19 cellular contexts compared by ENCODE assay signal in the genomic region with DNA sequence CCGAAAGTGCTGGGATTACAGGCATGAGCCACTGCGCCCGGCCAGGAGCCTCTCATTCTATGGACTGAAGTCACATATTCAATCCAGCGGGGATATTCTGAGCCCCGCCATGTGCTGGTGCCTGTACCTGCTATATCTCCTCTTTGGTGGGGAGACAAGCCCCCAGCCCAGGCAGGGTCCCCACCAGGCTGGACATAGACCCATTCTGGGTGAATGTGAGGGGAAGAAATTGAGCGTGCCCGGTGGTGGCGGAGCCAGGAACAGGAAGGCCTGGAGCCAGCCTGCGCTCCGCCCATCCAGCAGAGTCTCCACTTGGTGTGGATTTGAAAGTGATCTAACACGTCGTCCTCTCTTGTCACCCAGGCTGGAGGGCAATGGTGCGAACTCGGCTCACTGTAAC. TPM values are rescaled to one million over a fixed set of nuclear protein-coding genes. Genes with fewer than 3 reads are reported as not detected.
A peak's percentile ranks its signal among the peaks of the same experiment; 100 is the strongest.
DNase-seq lines count a peak whose midpoint lies in the region; ATAC-seq and TF ChIP-seq lines count a peak whose summit lies in the region.
"Had no signal": no experiment of that assay in that cellular context is flagged by ENCODE, and none has a peak within 500 bp of the region (broad histone marks: within the 10 kb centered on the region; RNA-seq: fewer than 3 reads in every experiment).

No MANE protein-coding gene starts in this region.

- H3K27me3 ChIP-seq in GM23338 (ENCODE audit: insufficient read depth) = no peaks in the 10 kb centered on the region
- H3K27me3 ChIP-seq in upper lobe of right lung = no peaks in the 10 kb centered on the region
- H3K27me3 ChIP-seq: SJCRH30 had no signal

- H3K36me3 ChIP-seq in GM23338 (ENCODE audit: insufficient read depth) (0 out of 2 replicates have a peak, but pooled peaks cover 2% of the 10 kb centered on the region), mucosa of descending colon (ENCODE audit: low read depth) (no peaks in the 10 kb centered on the region), upper lobe of right lung (no peaks in the 10 kb centered on the region)
- H3K36me3 ChIP-seq: SJCRH30 had no signal

- no peak overlapping the region for H3K4me2 ChIP-seq in GM23338

- H3K9me2 ChIP-seq in GM23338 (ENCODE audit: insufficient read depth) = no peaks in the 10 kb centered on the region

- H3K4me3 ChIP-seq in GM23338 (no peak overlapping the region), mucosa of descending colon (no peak overlapping the region), upper lobe of right lung (no peak overlapping the region)
- H3K4me3 ChIP-seq: K562, SJCRH30 had no signal

- H3K4me1 Mint-ChIP-seq in activated CD4-positive, alpha-beta T cell treated with anti-CD3 and anti-CD28 coated beads, Interleukin-2, amount 10 ng/mL, durations not matched to agents 24 days and 14 days = no peaks in the 10 kb centered on the region
- H3K4me1 Mint-ChIP-seq in activated CD4-positive, alpha-beta T cell treated with anti-CD3 and anti-CD28 coated beads for 36 hours = no peaks in the 10 kb centered on the region
- peaks cover 33% of the 10 kb centered on the region for H3K4me1 Mint-ChIP-seq in GM23338

- H4K20me1 ChIP-seq in GM23338 (replicated peaks; ENCODE audit: insufficient read depth) = peaks cover 8% of the 10 kb centered on the region; the same call in 1 of the 2 replicates

- peaks cover 2% of the 10 kb centered on the region for H3K36me3 Mint-ChIP-seq in activated CD4-positive, alpha-beta T cell treated with anti-CD3 and anti-CD28 coated beads, Interleukin-2, amount 10 ng/mL, durations not matched to agents 24 days and 14 days (ENCODE audit: low read depth)
- no peaks in the 10 kb centered on the region for H3K36me3 Mint-ChIP-seq in activated CD4-positive, alpha-beta T cell treated with anti-CD3 and anti-CD28 coated beads for 36 hours (ENCODE audit: low read depth)
- H3K36me3 Mint-ChIP-seq in GM23338 (ENCODE audit: low read depth) = peaks cover 24% of the 10 kb centered on the region

- no peak overlapping the region for H3K4me3 Mint-ChIP-seq in activated CD4-positive, alpha-beta T cell treated with anti-CD3 and anti-CD28 coated beads, Interleukin-2, amount 10 ng/mL, durations not matched to agents 24 days and 14 days
- H3K4me3 Mint-ChIP-seq in activated CD4-positive, alpha-beta T cell treated with anti-CD3 and anti-CD28 coated beads for 36 hours = no peak overlapping the region
- H3K4me3 Mint-ChIP-seq in GM23338 = no peak overlapping the region

- H3K4me1 ChIP-seq in GM23338 (ENCODE audit: insufficient read depth) (peaks cover 25% of the 10 kb centered on the region; the same call in 1 of the 2 replicates), mucosa of descending colon (ENCODE audit: low read depth) (peaks cover 5% of the 10 kb centered on the region), upper lobe of right lung (no peaks in the 10 kb centered on the region)
- H3K4me1 ChIP-seq: SJCRH30 had no signal

- CTCF ChIA-PET in activated CD4-positive, alpha-beta T cell treated with anti-CD3 and anti-CD28 coated beads for 36 hours (lab: Charles Lee) = interaction anchor here (0.7 kb wide), 2 partner anchors 80 to 268 kb away, joined by 3 read pairs; no protein-coding TSS in a partner anchor

- H3K9me3 ChIP-seq in mucosa of descending colon (no peaks in the 10 kb centered on the region), upper lobe of right lung (no peaks in the 10 kb centered on the region)
- H3K9me3 ChIP-seq: SJCRH30 had no signal

- H3K27ac ChIP-seq in GM23338 (ENCODE audit: low read depth) (peak overlapping the region; percentile 63; the same call in 1 of the 2 replicates), upper lobe of right lung (no peak overlapping the region)
- H3K27ac ChIP-seq: 22Rv1, SJCRH30 had no signal

- no peak for ATAC-seq in activated CD4-positive, alpha-beta T cell treated with anti-CD3 and anti-CD28 coated beads for 36 hours
- ATAC-seq in GM23338 (no peak), mucosa of descending colon (no peak), upper lobe of right lung (no peak)
- ATAC-seq: K562, PC-3 had no signal

- H2AFZ ChIP-seq in GM23338 = no peak overlapping the region

- DNase-seq in activated CD4-positive, alpha-beta T cell treated with anti-CD3 and anti-CD28 coated beads, Interleukin-2, amount 10 ng/mL, durations not matched to agents 24 days and 14 days = peak; percentile 48
- no peak for DNase-seq in activated CD4-positive, alpha-beta T cell treated with anti-CD3 and anti-CD28 coated beads for 36 hours
- DNase-seq in GM23338 (ENCODE audit: low spot score) (no peak), mucosa of descending colon (peak in 2 of 3 donors; percentile 8 to 20), upper lobe of right lung (peak; percentile 59), foreskin melanocyte (no peak), NCI-H446 treated with DMSO at 0.1 percent for 48 hours (lab: John Stamatoyannopoulos, UW) (no peak), NCI-H2081 (lab: John Stamatoyannopoulos, UW) (no peak)
- DNase-seq: C1 segment of cervical spinal cord, GDM1, GOT3, NCI-H1436, NCI-H2029 treated with DMSO at 0.1 percent for 48 hours, NCI-H510A treated with DMSO at 0.1 percent for 48 hours, NCI-H82, PC-3, SJCRH30 had no signal

- no peak overlapping the region for H3K27ac Mint-ChIP-seq in activated CD4-positive, alpha-beta T cell treated with anti-CD3 and anti-CD28 coated beads, Interleukin-2, amount 10 ng/mL, durations not matched to agents 24 days and 14 days
- H3K27ac Mint-ChIP-seq in activated CD4-positive, alpha-beta T cell treated with anti-CD3 and anti-CD28 coated beads for 36 hours = no peak overlapping the region
- H3K27ac Mint-ChIP-seq in GM23338 = no peak overlapping the region

- POLR2A ChIA-PET in activated CD4-positive, alpha-beta T cell treated with anti-CD3 and anti-CD28 coated beads for 36 hours (lab: Charles Lee) = no interaction called here

- TF ChIP-seq CTCF in GM23338 (conservative IDR thresholded peaks at IDR 0.05; ENCODE audit: low read depth in 2 of 2) = no peak
- TF ChIP-seq CTCF in mucosa of descending colon (IDR thresholded peaks at IDR 0.05) = no peak
- TF ChIP-seq CTCF in upper lobe of right lung (IDR thresholded peaks at IDR 0.05) = no peak

- no peaks in the 10 kb centered on the region for H3K27me3 Mint-ChIP-seq in activated CD4-positive, alpha-beta T cell treated with anti-CD3 and anti-CD28 coated beads, Interleukin-2, amount 10 ng/mL, durations not matched to agents 24 days and 14 days
- H3K27me3 Mint-ChIP-seq in activated CD4-positive, alpha-beta T cell treated with anti-CD3 and anti-CD28 coated beads for 36 hours = no peaks in the 10 kb centered on the region
- H3K27me3 Mint-ChIP-seq in GM23338 (ENCODE audit: insufficient read depth, low read depth, poor library complexity) = peaks cover 8% of the 10 kb centered on the region

- no peaks in the 10 kb centered on the region for H3K79me2 ChIP-seq in GM23338 (replicated peaks; ENCODE audit: insufficient read depth)

- intact Hi-C loops in activated CD4-positive, alpha-beta T cell treated with anti-CD3 and anti-CD28 coated beads, Interleukin-2, amount 10 ng/mL, durations not matched to agents 24 days and 14 days (cut with micrococcal nuclease) = loop anchor here (10.0 kb wide), 1 partner anchor 80 kb away; the partner anchor contains the start of gene TMEM184B
- intact Hi-C loops in activated CD4-positive, alpha-beta T cell treated with anti-CD3 and anti-CD28 coated beads for 36 hours (cut with DNase I, micrococcal nuclease) = loop anchor here in 1 of 2 experiments (10.0 kb wide), 1 partner anchor 90 kb away; no protein-coding TSS in a partner anchor
- intact Hi-C loops in mucosa of descending colon (cut with DNase I, micrococcal nuclease) = loop anchor here in 1 of 2 donors (10.0 kb wide), 1 partner anchor 240 kb away; the partner anchor contains the start of gene BAIAP2L2
- intact Hi-C loops in upper lobe of right lung (cut with DNase I) = no loop called here

- peaks cover 41% of the 10 kb centered on the region for H3F3A ChIP-seq in GM23338 (replicated peaks; ENCODE audit: low read depth)

- H3K9me3 Mint-ChIP-seq in activated CD4-positive, alpha-beta T cell treated with anti-CD3 and anti-CD28 coated beads, Interleukin-2, amount 10 ng/mL, durations not matched to agents 24 days and 14 days = no peaks in the 10 kb centered on the region
- H3K9me3 Mint-ChIP-seq in activated CD4-positive, alpha-beta T cell treated with anti-CD3 and anti-CD28 coated beads for 36 hours (ENCODE audit: low read depth) = no peaks in the 10 kb centered on the region
- no peaks in the 10 kb centered on the region; the same call in 1 of the 3 replicates for H3K9me3 Mint-ChIP-seq in GM23338

TF ChIP-seq in GM23338, 12 proteins besides CTCF, POLR2A, EP300 and RAD21 (continues in another document):
- TF ChIP-seq ZNF331 (CRISPR knock-in tag; IDR thresholded peaks at IDR 0.05; ENCODE audit: low read depth) (no peak), ZNF114 (CRISPR knock-in tag; IDR thresholded peaks at IDR 0.05) (no peak), CREB1 (CRISPR knock-in tag; IDR thresholded peaks at IDR 0.05; ENCODE audit: low read depth) (no peak), JUNB (IDR thresholded peaks at IDR 0.05; ENCODE audit: unreplicated experiment) (no peak)

RNA-seq across cellular contexts. Expression of gene CSNK1E, which starts 38.0 kb away (rescaled TPM):
- 157 and 159 TPM in 2 replicates for total RNA-seq in activated CD4-positive, alpha-beta T cell treated with anti-CD3 and anti-CD28 coated beads, Interleukin-2, amount 10 ng/mL, durations not matched to agents 24 days and 14 days
- 100 to 1,000 TPM; 117 to 145 TPM for total RNA-seq in activated CD4-positive, alpha-beta T cell treated with anti-CD3 and anti-CD28 coated beads for 36 hours
- 233 and 259 TPM in 2 replicates for total RNA-seq in GM23338 (2014; rRNA removed; shearing (Covaris generic))
- polyA plus RNA-seq in GM23338 (2016; fragmentation: Nextera tagmentation; extraction: Ambion mirVana) = 180 and 189 TPM in 2 replicates
- total RNA-seq in mucosa of descending colon (100 to 1,000 TPM in 1 of 3 donors, 10 to 100 TPM in 2; 87.8 to 100 (median 89.8) TPM), upper lobe of right lung (115 TPM)

Comparison
In these comparisons a context has a peak if more than half of its experiments do, and no peak if none do; other contexts are left out.
1. DNase-seq: peak in activated CD4-positive, alpha-beta T cell treated with anti-CD3 and anti-CD28 coated beads, Interleukin-2, amount 10 ng/mL, durations not matched to agents 24 days and 14 days (single experiment), mucosa of descending colon (2 of 3) and upper lobe of right lung (single experiment); none in activated CD4-positive, alpha-beta T cell treated with anti-CD3 and anti-CD28 coated beads for 36 hours (single experiment), GM23338 (single experiment), foreskin melanocyte (single experiment), NCI-H446 treated with DMSO at 0.1 percent for 48 hours (single experiment) and NCI-H2081 (0 of 2).